Comparison of ENCODE assay signal across 24 cellular contexts in genomic region chr13:73171242-73171641, GRCh38.
DNase-seq lines count a peak whose midpoint lies in the region; ATAC-seq, FAIRE-seq and TF ChIP-seq lines count a peak whose summit lies in the region.
"Had no signal": no experiment of that assay in that cellular context is flagged by ENCODE, and none has a peak within 500 bp of the region (broad histone marks: within the 10 kb centered on the region; RNA-seq: fewer than 3 reads in every experiment).

No MANE protein-coding gene starts in this region.

- no peaks in the 10 kb centered on the region for H3K79me2 ChIP-seq in SK-N-SH (ENCODE audit: insufficient read depth)

- 82% methylated on average over 5 of the region's 5 CpGs for WGBS in SK-N-SH (ENCODE audit: low lambda C conversion rate)
- WGBS in mesodermal cell (ENCODE audit: insufficient coverage in 2 of 2), 2 experiments = 93 to 100% methylated on average over 3 to 4 of the region's 5 CpGs
- 55% methylated on average over 5 of the region's 5 CpGs for WGBS in suprapubic skin

- peak overlapping the region; percentile 55 to 56; a peak in 3 of 4 replicates for H3K27ac ChIP-seq in SK-N-SH (ENCODE audit: low read depth in 2 of 2, low read length in 1 of 2)
- peak overlapping the region; percentile 8 for H3K27ac ChIP-seq in mesodermal cell (ENCODE audit: low read depth, low read length, severe bottlenecking)
- peak overlapping the region; percentile 85 for H3K27ac ChIP-seq in suprapubic skin
- no peak overlapping the region for H3K27ac ChIP-seq in naive thymus-derived CD4-positive, alpha-beta T cell (ENCODE audit: low read depth, low read length)
- H3K27ac ChIP-seq: tibial nerve, VCaP had no signal

- no peak for ATAC-seq in SK-N-SH treated with all-trans-retinoic acid at 6 μM for 48 hours
- no peak for ATAC-seq in naive thymus-derived CD4-positive, alpha-beta T cell
- ATAC-seq in natural killer cell treated with Interleukin-12 subunit alpha and Interleukin-12 subunit beta and Interleukin-15 and Interleukin-18, amount 100 ng/mL, for 72 hours = no peak
- ATAC-seq: stimulated activated naive CD8-positive, alpha-beta T cell treated with anti-CD3 and anti-CD28 coated beads, Interleukin-15, amount 100 ng/mL, for 72 hours had no signal

- DNase-seq in SK-N-SH (no peak), suprapubic skin (ENCODE audit: low spot score in 2 of 2) (no peak), HUDEP-2 (lab: John Stamatoyannopoulos, UW; ENCODE audit: unreplicated experiment in 76 of 76) (no peak)
- no peak for DNase-seq in naive thymus-derived CD4-positive, alpha-beta T cell
- no peak for DNase-seq in natural killer cell treated with Interleukin-12 subunit alpha and Interleukin-12 subunit beta and Interleukin-15 and Interleukin-18, amount 100 ng/mL, for 72 hours (ENCODE audit: low spot score)
- DNase-seq: 8988T; activated CD4-positive, alpha-beta T cell treated with anti-CD3 and anti-CD28 coated beads, Interleukin-2, amount 10 ng/mL, durations not matched to agents 7 days and 5 days; activated CD8-positive, alpha-beta memory T cell treated with anti-CD3 and anti-CD28 coated beads, Interleukin-2, amount 50 U/mL, for 48 hours; activated naive CD8-positive, alpha-beta T cell treated with anti-CD3 and anti-CD28 coated beads for 36 hours; CD8-positive, alpha-beta memory T cell; DND-41; glutamatergic neuron; NCI-H1092; NCI-H1930; NCI-H226; OCI-M1; stimulated activated naive CD8-positive, alpha-beta T cell treated with anti-CD3 and anti-CD28 coated beads, Interleukin-15, amount 100 ng/mL, for 72 hours had no signal

- peaks cover 0 to 7% (median 5%) of the 10 kb centered on the region in 7 donors for H3K4me1 Mint-ChIP-seq in naive thymus-derived CD4-positive, alpha-beta T cell
- H3K4me1 Mint-ChIP-seq in natural killer cell treated with Interleukin-12 subunit alpha and Interleukin-12 subunit beta and Interleukin-15 and Interleukin-18, amount 100 ng/mL, for 72 hours (ENCODE audit: low read depth in 2 of 2) = no peaks in the 10 kb centered on the region
- H3K4me1 Mint-ChIP-seq: stimulated activated naive CD8-positive, alpha-beta T cell treated with anti-CD3 and anti-CD28 coated beads, Interleukin-15, amount 100 ng/mL, for 72 hours had no signal

- H3K27me3 ChIP-seq in SK-N-SH (ENCODE audit: insufficient read depth) (no peaks in the 10 kb centered on the region), suprapubic skin (no peaks in the 10 kb centered on the region)
- no peaks in the 10 kb centered on the region for H3K27me3 ChIP-seq in naive thymus-derived CD4-positive, alpha-beta T cell (ENCODE audit: control insufficient read depth in 2 of 2, insufficient read depth in 2 of 2, low read length in 2 of 2)
- H3K27me3 ChIP-seq: tibial nerve had no signal

- H3K4me1 ChIP-seq in SK-N-SH (ENCODE audit: control insufficient read depth in 1 of 2, insufficient read depth in 2 of 2, low read depth in 1 of 2, low read length in 1 of 2) (no peaks in the 10 kb centered on the region; a peak in 2 of 4 replicates), mesodermal cell (ENCODE audit: control insufficient read depth, insufficient read depth, low read length, poor library complexity, severe bottlenecking) (peaks cover 14% of the 10 kb centered on the region), suprapubic skin (peaks cover 39% of the 10 kb centered on the region)
- H3K4me1 ChIP-seq in naive thymus-derived CD4-positive, alpha-beta T cell (ENCODE audit: control insufficient read depth in 2 of 2, insufficient read depth in 2 of 2, low read length in 2 of 2) = no peaks in the 10 kb centered on the region

- H3K36me3 ChIP-seq in SK-N-SH (replicated peaks in 1 of 2; ENCODE audit: control insufficient read depth in 1 of 2, insufficient read depth in 2 of 2, low read length in 1 of 2) (no peaks in the 10 kb centered on the region), mesodermal cell (ENCODE audit: control insufficient read depth, insufficient read depth, low read length) (no peaks in the 10 kb centered on the region), suprapubic skin (no peaks in the 10 kb centered on the region)
- H3K36me3 ChIP-seq in naive thymus-derived CD4-positive, alpha-beta T cell (ENCODE audit: control insufficient read depth in 2 of 3, insufficient read depth in 3 of 3, low read length in 3 of 3) = no peaks in the 10 kb centered on the region
- H3K36me3 ChIP-seq: tibial nerve had no signal

- H3K4me3 ChIP-seq in SK-N-SH (ENCODE audit: low read depth in 2 of 2, low read length in 1 of 2) (no peak overlapping the region), mesodermal cell (ENCODE audit: extremely low read depth, insufficient read depth, low read length, poor library complexity, severe bottlenecking) (no peak overlapping the region), suprapubic skin (no peak overlapping the region)
- no peak overlapping the region for H3K4me3 ChIP-seq in naive thymus-derived CD4-positive, alpha-beta T cell (ENCODE audit: low read length)
- H3K4me3 ChIP-seq: tibial nerve had no signal

- H3K9me3 ChIP-seq in SK-N-SH (no peaks in the 10 kb centered on the region), mesodermal cell (ENCODE audit: control insufficient read depth, low read length) (no peaks in the 10 kb centered on the region), suprapubic skin (no peaks in the 10 kb centered on the region)
- H3K9me3 ChIP-seq in naive thymus-derived CD4-positive, alpha-beta T cell (ENCODE audit: control insufficient read depth in 2 of 3, low read length in 3 of 3) = no peaks in the 10 kb centered on the region
- H3K9me3 ChIP-seq: tibial nerve had no signal

- CTCF ChIA-PET in SK-N-SH (lab: Yijun Ruan, JAX) = no interaction called here
- CTCF ChIA-PET in naive thymus-derived CD4-positive, alpha-beta T cell (lab: Charles Lee) = no interaction called here

- H2AFZ ChIP-seq in SK-N-SH (ENCODE audit: low read depth) = no peak overlapping the region

- intact Hi-C loops in naive thymus-derived CD4-positive, alpha-beta T cell (cut with micrococcal nuclease) = no loop called here

- no peaks in the 10 kb centered on the region for H3K9me3 Mint-ChIP-seq in naive thymus-derived CD4-positive, alpha-beta T cell
- no peaks in the 10 kb centered on the region for H3K9me3 Mint-ChIP-seq in natural killer cell treated with Interleukin-12 subunit alpha and Interleukin-12 subunit beta and Interleukin-15 and Interleukin-18, amount 100 ng/mL, for 72 hours
- H3K9me3 Mint-ChIP-seq: activated CD4-positive, alpha-beta T cell treated with anti-CD3 and anti-CD28 coated beads, Interleukin-2, amount 10 ng/mL, durations not matched to agents 7 days and 5 days; activated naive CD8-positive, alpha-beta T cell treated with anti-CD3 and anti-CD28 coated beads for 36 hours; CD8-positive, alpha-beta memory T cell; stimulated activated naive CD8-positive, alpha-beta T cell treated with anti-CD3 and anti-CD28 coated beads, Interleukin-15, amount 100 ng/mL, for 72 hours had no signal

- TF ChIP-seq CTCF in SK-N-SH (IDR thresholded peaks at IDR 0.05) = no peak
- TF ChIP-seq CTCF in suprapubic skin (IDR thresholded peaks at IDR 0.05) = no peak

- H3K27ac Mint-ChIP-seq in naive thymus-derived CD4-positive, alpha-beta T cell = no peak overlapping the region
- H3K27ac Mint-ChIP-seq in natural killer cell treated with Interleukin-12 subunit alpha and Interleukin-12 subunit beta and Interleukin-15 and Interleukin-18, amount 100 ng/mL, for 72 hours = no peak overlapping the region
- H3K27ac Mint-ChIP-seq: activated CD4-positive, alpha-beta T cell treated with anti-CD3 and anti-CD28 coated beads, Interleukin-2, amount 10 ng/mL, durations not matched to agents 7 days and 5 days; activated naive CD8-positive, alpha-beta T cell treated with anti-CD3 and anti-CD28 coated beads for 36 hours; CD8-positive, alpha-beta memory T cell; stimulated activated naive CD8-positive, alpha-beta T cell treated with anti-CD3 and anti-CD28 coated beads, Interleukin-15, amount 100 ng/mL, for 72 hours had no signal

- H4K20me1 ChIP-seq in SK-N-SH (ENCODE audit: insufficient read depth) = no peaks in the 10 kb centered on the region

- no peak overlapping the region for H3K4me2 ChIP-seq in SK-N-SH

- no peak overlapping the region for H3K9ac ChIP-seq in SK-N-SH

- peaks cover 0 to under 1% (median 0%) of the 10 kb centered on the region in 5 donors for H3K27me3 Mint-ChIP-seq in naive thymus-derived CD4-positive, alpha-beta T cell
- H3K27me3 Mint-ChIP-seq in natural killer cell treated with Interleukin-12 subunit alpha and Interleukin-12 subunit beta and Interleukin-15 and Interleukin-18, amount 100 ng/mL, for 72 hours = no peaks in the 10 kb centered on the region
- H3K27me3 Mint-ChIP-seq: activated CD4-positive, alpha-beta T cell treated with anti-CD3 and anti-CD28 coated beads, Interleukin-2, amount 10 ng/mL, durations not matched to agents 7 days and 5 days; activated naive CD8-positive, alpha-beta T cell treated with anti-CD3 and anti-CD28 coated beads for 36 hours; CD8-positive, alpha-beta memory T cell; stimulated activated naive CD8-positive, alpha-beta T cell treated with anti-CD3 and anti-CD28 coated beads, Interleukin-15, amount 100 ng/mL, for 72 hours had no signal

- H3K9me2 ChIP-seq in SK-N-SH = no peaks in the 10 kb centered on the region

- TF ChIP-seq RAD21 in SK-N-SH (IDR thresholded peaks at IDR 0.05; ENCODE audit: low read length) = no peak

- POLR2A ChIA-PET in SK-N-SH (lab: Yijun Ruan, JAX) = no interaction called here
- POLR2A ChIA-PET in naive thymus-derived CD4-positive, alpha-beta T cell (lab: Charles Lee) = no interaction called here

- TF ChIP-seq POLR2A in suprapubic skin (IDR thresholded peaks at IDR 0.05) = no peak

- H3F3A ChIP-seq in SK-N-SH (replicated peaks; ENCODE audit: insufficient read depth) = peaks cover 12% of the 10 kb centered on the region

- no peaks in the 10 kb centered on the region for H3K36me3 Mint-ChIP-seq in naive thymus-derived CD4-positive, alpha-beta T cell
- H3K36me3 Mint-ChIP-seq in natural killer cell treated with Interleukin-12 subunit alpha and Interleukin-12 subunit beta and Interleukin-15 and Interleukin-18, amount 100 ng/mL, for 72 hours = no peaks in the 10 kb centered on the region
- H3K36me3 Mint-ChIP-seq: activated naive CD8-positive, alpha-beta T cell treated with anti-CD3 and anti-CD28 coated beads for 36 hours; CD8-positive, alpha-beta memory T cell had no signal

- no peak for TF ChIP-seq EP300 in SK-N-SH (IDR thresholded peaks at IDR 0.05; ENCODE audit: borderline replicate concordance in 1 of 2, low read depth in 1 of 2, low read length in 1 of 2)
- no peak for TF ChIP-seq EP300 in suprapubic skin (IDR thresholded peaks at IDR 0.05)

- FAIRE-seq in colon (lab: Jason Lieb, UNC) = peak; percentile 96
- FAIRE-seq: GM12892, HTR-8/SVneo had no signal

- H3K4me3 Mint-ChIP-seq in naive thymus-derived CD4-positive, alpha-beta T cell = no peak overlapping the region
- no peak overlapping the region for H3K4me3 Mint-ChIP-seq in natural killer cell treated with Interleukin-12 subunit alpha and Interleukin-12 subunit beta and Interleukin-15 and Interleukin-18, amount 100 ng/mL, for 72 hours
- H3K4me3 Mint-ChIP-seq: activated CD4-positive, alpha-beta T cell treated with anti-CD3 and anti-CD28 coated beads, Interleukin-2, amount 10 ng/mL, durations not matched to agents 7 days and 5 days; activated naive CD8-positive, alpha-beta T cell treated with anti-CD3 and anti-CD28 coated beads for 36 hours; CD8-positive, alpha-beta memory T cell; stimulated activated naive CD8-positive, alpha-beta T cell treated with anti-CD3 and anti-CD28 coated beads, Interleukin-15, amount 100 ng/mL, for 72 hours had no signal

TF ChIP-seq in SK-N-SH treated with all-trans-retinoic acid at 6 μM for 48 hours, 23 proteins besides CTCF, POLR2A, EP300 and RAD21 (continues in another document):
- no peak for TF ChIP-seq SNAI2 (CRISPR knock-in tag; IDR thresholded peaks at IDR 0.05)
